ENCODE assay signal across 10 cellular contexts in genomic region chr2:47226124-47227040, GRCh38. TPM values are rescaled to one million over a fixed set of nuclear protein-coding genes. Genes with fewer than 3 reads are reported as not detected.
A peak's percentile ranks its signal among the peaks of the same experiment; 100 is the strongest.
DNase-seq lines count a peak whose midpoint lies in the region; ATAC-seq and TF ChIP-seq lines count a peak whose summit lies in the region.
"Had no signal": no experiment of that assay in that cellular context is flagged by ENCODE, and none has a peak within 500 bp of the region (broad histone marks: within the 10 kb centered on the region; RNA-seq: fewer than 3 reads in every experiment).

No MANE protein-coding gene starts in this region.

- intact Hi-C loops in heart left ventricle (cut with DNase I) (loop anchor here in 1 of 10 donors (5.0 kb wide), 1 partner anchor 41 kb away; no protein-coding TSS in a partner anchor), Right ventricle myocardium superior (cut with DNase I) (no loop called here), left lung (cut with DNase I) (no loop called here), thyroid gland (cut with DNase I) (no loop called here)

- H3K27ac ChIP-seq in heart left ventricle (peak overlapping the region in 7 of 12 donors; percentile 5 to 53 (median 20)), OCI-LY3 (ENCODE audit: low read length) (no peak overlapping the region), left lung (no peak overlapping the region), thyroid gland (peak overlapping the region; percentile 35 to 45 (median 39))
- H3K27ac ChIP-seq: sigmoid colon had no signal

- no peak overlapping the region for H3K9ac ChIP-seq in OCI-LY3 (ENCODE audit: low read length)

- 51 to 62% (median 57%) methylated on average over 7 of the region's 7 CpGs for WGBS in heart left ventricle, 4 donors
- WGBS in thyroid gland, 2 donors = 55 to 59% methylated on average over 7 of the region's 7 CpGs

- H3K4me2 ChIP-seq in OCI-LY3 (ENCODE audit: low read length) = peak overlapping the region; percentile 24; the same call in 1 of the 2 replicates

- peaks cover 3% of the 10 kb centered on the region for H3K9me3 Mint-ChIP-seq in chondrocyte (ENCODE audit: low read depth)
- H3K9me3 Mint-ChIP-seq: central memory CD8-positive, alpha-beta T cell had no signal

- no peaks in the 10 kb centered on the region for H3K36me3 Mint-ChIP-seq in chondrocyte (ENCODE audit: low read depth)

- H3K36me3 ChIP-seq in heart left ventricle (no peaks in the 10 kb centered on the region), OCI-LY3 (replicated peaks; ENCODE audit: low read depth, low read length) (no peaks in the 10 kb centered on the region), left lung (no peaks in the 10 kb centered on the region), thyroid gland (no peaks in the 10 kb centered on the region)
- H3K36me3 ChIP-seq: sigmoid colon had no signal

- no peak overlapping the region for H3K4me3 Mint-ChIP-seq in chondrocyte (ENCODE audit: unreplicated experiment)
- H3K4me3 Mint-ChIP-seq: central memory CD8-positive, alpha-beta T cell had no signal

- TF ChIP-seq POLR2A in heart left ventricle (IDR thresholded peaks at IDR 0.05) = no peak
- TF ChIP-seq POLR2A in thyroid gland (IDR thresholded peaks at IDR 0.05) = no peak
- TF ChIP-seq POLR2A in GM18505 (IDR thresholded peaks at IDR 0.05; ENCODE audit: borderline replicate concordance, extremely low read depth, insufficient read depth, insufficient read length) = no peak

- no peaks in the 10 kb centered on the region for H4K20me1 ChIP-seq in OCI-LY3 (ENCODE audit: insufficient read depth, low read length)

- H2AFZ ChIP-seq in OCI-LY3 (ENCODE audit: low read depth, low read length) = peak overlapping the region; percentile 78; the same call in 1 of the 2 replicates

- H3K4me3 ChIP-seq in heart left ventricle (no peak overlapping the region), OCI-LY3 (ENCODE audit: low read length) (no peak overlapping the region), left lung (no peak overlapping the region), thyroid gland (replicated peaks in 1 of 3) (no peak overlapping the region)
- H3K4me3 ChIP-seq: sigmoid colon had no signal

- DNase-seq in heart left ventricle (no peak), Right ventricle myocardium superior (no peak), left lung (no peak), thyroid gland (no peak), chondrocyte (ENCODE audit: low spot score) (no peak)

- peaks cover 3 to 36% (median 18%) of the 10 kb centered on the region in 12 donors for H3K4me1 ChIP-seq in heart left ventricle
- H3K4me1 ChIP-seq in OCI-LY3 (ENCODE audit: low read length) = peaks cover 9% of the 10 kb centered on the region
- peaks cover 4 to 6% of the 10 kb centered on the region in 2 donors for H3K4me1 ChIP-seq in left lung
- H3K4me1 ChIP-seq in thyroid gland = peaks cover 11 to 19% of the 10 kb centered on the region in 2 donors

- H3K27me3 ChIP-seq in heart left ventricle (no peaks in the 10 kb centered on the region), OCI-LY3 (ENCODE audit: low read depth, low read length) (0 out of 2 replicates have a peak, but pooled peaks cover 3% of the 10 kb centered on the region), left lung (no peaks in the 10 kb centered on the region), thyroid gland (no peaks in the 10 kb centered on the region)
- H3K27me3 ChIP-seq: sigmoid colon had no signal

- no peak for TF ChIP-seq CTCF in heart left ventricle (IDR thresholded peaks at IDR 0.05)
- TF ChIP-seq CTCF in OCI-LY3 (IDR thresholded peaks at IDR 0.05; ENCODE audit: low read depth, low read length) = no peak
- no peak for TF ChIP-seq CTCF in left lung (IDR thresholded peaks at IDR 0.05)
- TF ChIP-seq CTCF in thyroid gland (IDR thresholded peaks at IDR 0.05) = no peak
- no peak for TF ChIP-seq CTCF in chondrocyte (IDR thresholded peaks at IDR 0.05)

- H3K4me1 Mint-ChIP-seq in chondrocyte (ENCODE audit: low read depth) = peaks cover 58% of the 10 kb centered on the region
- H3K4me1 Mint-ChIP-seq: central memory CD8-positive, alpha-beta T cell had no signal

- H3K9me3 ChIP-seq in heart left ventricle (no peaks in the 10 kb centered on the region), OCI-LY3 (ENCODE audit: insufficient read depth, low read length) (no peaks in the 10 kb centered on the region), left lung (no peaks in the 10 kb centered on the region), thyroid gland (no peaks in the 10 kb centered on the region)
- H3K9me3 ChIP-seq: sigmoid colon had no signal

- no peaks in the 10 kb centered on the region for H3K27me3 Mint-ChIP-seq in chondrocyte (ENCODE audit: low read depth)

- ATAC-seq in heart left ventricle = no peak
- ATAC-seq in Right ventricle myocardium superior (ENCODE audit: poor library complexity) = no peak
- ATAC-seq in left lung = peak; percentile 49
- no peak for ATAC-seq in GM18505 (IDR thresholded peaks at IDR 0.05; ENCODE audit: unreplicated experiment)
- ATAC-seq in HG02759 (IDR thresholded peaks at IDR 0.05; ENCODE audit: unreplicated experiment) = no peak

- no peaks in the 10 kb centered on the region for H3K79me2 ChIP-seq in OCI-LY3 (ENCODE audit: low read length)

- H3K27ac Mint-ChIP-seq in chondrocyte (ENCODE audit: unreplicated experiment) = no peak overlapping the region

RNA-seq across cellular contexts. Expression of gene CALM2, which starts 50.1 kb away (rescaled TPM):
- total RNA-seq in heart left ventricle (100 to 1,000 TPM; 334 to 623 (median 442) TPM), Right ventricle myocardium superior (510 TPM), left lung (100 to 1,000 TPM; 579 to 585 TPM), thyroid gland (100 to 1,000 TPM; 454 to 526 (median 478) TPM), chondrocyte (677 to 769 TPM (median 696 TPM) in 3 replicates)
- 100 to 1,000 TPM; 419 to 437 TPM for polyA plus RNA-seq in heart left ventricle

Comparison
In these comparisons a context has a peak if more than half of its experiments do, and no peak if none do; other contexts are left out.
1. H3K27ac ChIP-seq: peak in heart left ventricle (7 of 12) and thyroid gland (3 of 3); none in OCI-LY3 (single experiment) and left lung (0 of 2).